ENCODE assay signal across 9 cellular contexts in genomic region chr13:90867336-90867683, GRCh38.
A peak's percentile ranks its signal among the peaks of the same experiment; 100 is the strongest.
DNase-seq lines count a peak whose midpoint lies in the region; ATAC-seq and TF ChIP-seq lines count a peak whose summit lies in the region.
"Had no signal": no experiment of that assay in that cellular context is flagged by ENCODE, and none has a peak within 500 bp of the region (broad histone marks: within the 10 kb centered on the region; RNA-seq: fewer than 3 reads in every experiment).

No MANE protein-coding gene starts in this region.

- peak; percentile 78 for ATAC-seq in HG02571 (IDR thresholded peaks at IDR 0.05; ENCODE audit: unreplicated experiment)

- no peak overlapping the region for H3K4me2 ChIP-seq in Loucy (ENCODE audit: low read depth, low read length, poor library complexity, severe bottlenecking)

- H3K79me2 ChIP-seq in Loucy (ENCODE audit: insufficient read depth, low read length) = no peaks in the 10 kb centered on the region

- H3K4me1 ChIP-seq in Loucy (ENCODE audit: insufficient read depth, low read length, poor library complexity, severe bottlenecking) = no peaks in the 10 kb centered on the region

- CTCF ChIA-PET in AG04449 (lab: Yijun Ruan, JAX) = interaction anchor here (1.4 to 1.9 kb wide), 2 partner anchors 10 to 1418 kb away, joined by 3 to 8 read pairs; no protein-coding TSS in a partner anchor

- H3K4me3 ChIP-seq in AG04449 (ENCODE audit: low read depth, low read length) (no peak overlapping the region), Loucy (ENCODE audit: low read length, poor library complexity, severe bottlenecking) (no peak overlapping the region)
- H3K4me3 ChIP-seq: skin epidermis had no signal

- TF ChIP-seq CTCF in AG04449 (IDR thresholded peaks at IDR 0.05; ENCODE audit: insufficient read depth, low read length, missing control alignments) = peak; percentile 46
- TF ChIP-seq CTCF in GM12874 (IDR thresholded peaks at IDR 0.05; ENCODE audit: insufficient read depth, low read depth, low read length) = peak; percentile 55; the same call in 1 of the 2 replicates
- peak; percentile 81 for TF ChIP-seq CTCF in Loucy (conservative IDR thresholded peaks at IDR 0.05; ENCODE audit: low read length)

- no peak overlapping the region for H3K9ac ChIP-seq in Loucy (ENCODE audit: low read depth, low read length, poor library complexity, severe bottlenecking)

- H3F3A ChIP-seq in Loucy (ENCODE audit: low read depth) = no peaks in the 10 kb centered on the region

- no peaks in the 10 kb centered on the region for H3K36me3 ChIP-seq in Loucy (ENCODE audit: insufficient read depth, low read length)

- H4K20me1 ChIP-seq in Loucy (ENCODE audit: insufficient read depth, low read length, poor library complexity, severe bottlenecking) = no peaks in the 10 kb centered on the region

- POLR2A ChIA-PET in AG04449 (lab: Yijun Ruan, JAX) = no interaction called here

- H3K9me2 ChIP-seq in Loucy (replicated peaks; ENCODE audit: low read depth, low read length) = no peaks in the 10 kb centered on the region

- DNase-seq in AG04449 (ENCODE audit: low read depth, low spot score) (no peak), RKO (ENCODE audit: low spot score) (peak; percentile 78), dermis microvascular lymphatic vessel endothelial cell (ENCODE audit: low read depth in 2 of 2) (peak; percentile 64 to 66), medulla oblongata (ENCODE audit: extremely low spot score) (peak; percentile 74), mesenteric fat pad (ENCODE audit: low spot score) (no peak)

- H2AFZ ChIP-seq in Loucy (ENCODE audit: low read length) = peak overlapping the region; percentile 82

- no peaks in the 10 kb centered on the region for H3K27me3 ChIP-seq in Loucy (ENCODE audit: insufficient read depth, low read length, poor library complexity, severe bottlenecking)

- H3K9me3 ChIP-seq in Loucy (ENCODE audit: insufficient read depth, low read depth, low read length) = no peaks in the 10 kb centered on the region

Comparison
In these comparisons a context has a peak if more than half of its experiments do, and no peak if none do; other contexts are left out.
1. DNase-seq: peak in RKO (single experiment), dermis microvascular lymphatic vessel endothelial cell (2 of 2) and medulla oblongata (single experiment); none in AG04449 (single experiment) and mesenteric fat pad (single experiment).
2. Peak in every context shown above with its lines, with median percentiles within 50 percentile points of each other: CTCF ChIP-seq.